ENCODE assay signal across 20 cellular contexts in genomic region chr7:73887762-73888161, GRCh38. TPM values are rescaled to one million over a fixed set of nuclear protein-coding genes. Genes with fewer than 3 reads are reported as not detected.
"Had no signal": no experiment of that assay in that cellular context is flagged by ENCODE, and none has a peak within 500 bp of the region (broad histone marks: within the 10 kb centered on the region; RNA-seq: fewer than 3 reads in every experiment).

No MANE protein-coding gene starts in this region.

- H3K4me1 Mint-ChIP-seq: activated B cell treated with CpG ODN at 0.5 μM for 24 hours; central memory CD8-positive, alpha-beta T cell had no signal

- H3K27me3 ChIP-seq: gastroesophageal sphincter, thyroid gland had no signal

- DNase-seq: activated B cell treated with CpG ODN at 0.5 μM for 24 hours; activated CD4-positive, alpha-beta memory T cell treated with anti-CD3 and anti-CD28 coated beads, Interleukin-2, amount 10 ng/mL, durations not matched to agents 7 days and 5 days; activated CD4-positive, alpha-beta T cell treated with anti-CD3 and anti-CD28 coated beads for 4 hours; activated CD8-positive, alpha-beta memory T cell treated with anti-CD3 and anti-CD28 coated beads, Interleukin-2, amount 10 ng/mL, durations not matched to agents 7 days and 5 days; activated effector memory CD4-positive, alpha-beta T cell treated with Interleukin-2 at 50 U/mL for 16 hours; activated naive CD4-positive, alpha-beta T cell treated with anti-CD3 and anti-CD28 coated beads, Interleukin-2, amount 50 U/mL, for 16 hours; aorta; cortex of kidney; heart right ventricle; stimulated activated CD4-positive, alpha-beta T cell treated with anti-CD3 and anti-CD28 coated beads, Interleukin-4, amount 100 ng/mL, for 24 hours; thyroid gland had no signal

- H3K27ac Mint-ChIP-seq: activated B cell treated with CpG ODN at 0.5 μM for 24 hours; activated CD4-positive, alpha-beta memory T cell treated with anti-CD3 and anti-CD28 coated beads, Interleukin-2, amount 10 ng/mL, durations not matched to agents 7 days and 5 days; activated CD8-positive, alpha-beta memory T cell treated with anti-CD3 and anti-CD28 coated beads, Interleukin-2, amount 10 ng/mL, durations not matched to agents 7 days and 5 days; stimulated activated memory B cell treated with anti-CD40 and anti-IgM and Interleukin-4, amounts not matched to agents 10 μg/mL and 1 μg/mL and 100 μg/mL, for 72 hours had no signal

- H3K9me3 ChIP-seq: gastroesophageal sphincter, heart right ventricle, left lung, thyroid gland had no signal

- H3K4me3 ChIP-seq: gastroesophageal sphincter, heart right ventricle, left lung, thyroid gland had no signal

- ATAC-seq: activated CD8-positive, alpha-beta memory T cell treated with anti-CD3 and anti-CD28 coated beads, Interleukin-2, amount 10 ng/mL, durations not matched to agents 7 days and 5 days; esophagus mucosa; gastroesophageal sphincter; left lung; sciatic nerve; stimulated activated memory B cell treated with anti-CD40 and anti-IgM and Interleukin-4, amounts not matched to agents 10 μg/mL and 1 μg/mL and 100 μg/mL, for 72 hours had no signal

- H3K4me3 Mint-ChIP-seq: activated B cell treated with CpG ODN at 0.5 μM for 24 hours; activated CD4-positive, alpha-beta memory T cell treated with anti-CD3 and anti-CD28 coated beads, Interleukin-2, amount 10 ng/mL, durations not matched to agents 7 days and 5 days; activated CD8-positive, alpha-beta memory T cell treated with anti-CD3 and anti-CD28 coated beads, Interleukin-2, amount 10 ng/mL, durations not matched to agents 7 days and 5 days; central memory CD8-positive, alpha-beta T cell; stimulated activated memory B cell treated with anti-CD40 and anti-IgM and Interleukin-4, amounts not matched to agents 10 μg/mL and 1 μg/mL and 100 μg/mL, for 72 hours had no signal

- H3K36me3 Mint-ChIP-seq: activated CD8-positive, alpha-beta memory T cell treated with anti-CD3 and anti-CD28 coated beads, Interleukin-2, amount 10 ng/mL, durations not matched to agents 7 days and 5 days; stimulated activated memory B cell treated with anti-CD40 and anti-IgM and Interleukin-4, amounts not matched to agents 10 μg/mL and 1 μg/mL and 100 μg/mL, for 72 hours had no signal

- H3K36me3 ChIP-seq: gastroesophageal sphincter, heart right ventricle, left lung, thyroid gland had no signal

- H3K27ac ChIP-seq: left lung, thyroid gland had no signal

- H3K9me3 Mint-ChIP-seq: activated B cell treated with CpG ODN at 0.5 μM for 24 hours; activated CD4-positive, alpha-beta memory T cell treated with anti-CD3 and anti-CD28 coated beads, Interleukin-2, amount 10 ng/mL, durations not matched to agents 7 days and 5 days; central memory CD8-positive, alpha-beta T cell had no signal

RNA-seq across cellular contexts. Expression of gene TMEM270, which starts 26.8 kb away (rescaled TPM):
- total RNA-seq: activated B cell treated with CpG ODN at 0.5 μM for 24 hours; activated CD4-positive, alpha-beta memory T cell treated with anti-CD3 and anti-CD28 coated beads, Interleukin-2, amount 10 ng/mL, durations not matched to agents 7 days and 5 days; activated CD8-positive, alpha-beta memory T cell treated with anti-CD3 and anti-CD28 coated beads, Interleukin-2, amount 10 ng/mL, durations not matched to agents 7 days and 5 days; aorta; esophagus mucosa; gastroesophageal sphincter; heart right ventricle; kidney epithelial cell; left lung; lung microvascular endothelial cell; mononuclear cell; sciatic nerve; thyroid gland had no signal
- polyA plus RNA-seq: aorta, heart right ventricle had no signal

RNA-seq across cellular contexts. Expression of gene METTL27, which starts 45.4 kb away (rescaled TPM):
- total RNA-seq: mononuclear cell had no signal

RNA-seq across cellular contexts. Expression of gene CLDN4, which starts 57.0 kb away (rescaled TPM):
- total RNA-seq: activated B cell treated with CpG ODN at 0.5 μM for 24 hours, lung microvascular endothelial cell had no signal
